Comparison of ENCODE assay signal across 20 cellular contexts in the genomic region with DNA sequence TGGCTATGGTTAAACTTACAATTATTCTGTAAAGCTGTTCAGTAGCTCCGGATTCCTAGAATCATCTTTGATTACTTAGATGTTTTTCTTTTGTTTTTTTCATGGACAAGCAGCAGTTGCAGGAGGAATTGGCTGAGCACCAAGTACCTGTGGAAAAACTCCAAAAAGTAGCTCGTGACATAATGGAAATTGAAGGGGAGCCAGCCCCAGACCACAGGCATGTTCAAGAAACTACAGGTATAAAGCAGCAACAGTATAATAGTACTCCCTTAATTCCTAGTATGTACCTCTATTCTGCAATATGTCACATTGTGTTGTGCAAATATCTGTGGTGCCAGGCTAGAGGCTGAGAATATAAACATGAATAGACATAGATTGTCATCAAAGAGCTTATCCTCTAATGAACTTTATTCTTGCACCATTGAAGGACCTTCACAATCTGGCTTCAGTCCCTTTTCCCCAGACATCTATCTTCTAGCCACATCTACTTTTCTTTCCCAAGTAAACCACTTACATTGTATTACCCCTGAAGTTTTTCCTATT.
A peak's percentile ranks its signal among the peaks of the same experiment; 100 is the strongest.
DNase-seq lines count a peak whose midpoint lies in the region; TF ChIP-seq lines count a peak whose summit lies in the region.
"Had no signal": no experiment of that assay in that cellular context is flagged by ENCODE, and none has a peak within 500 bp of the region (broad histone marks: within the 10 kb centered on the region; RNA-seq: fewer than 3 reads in every experiment).

No MANE protein-coding gene starts in this region.

- no peaks in the 10 kb centered on the region for H3K27me3 Mint-ChIP-seq in T-helper 2 cell treated with Interferon-gamma antibody and Interleukin-4, amounts not matched to agents 5 μg/mL and 100 μg/mL, for 36 hours (ENCODE audit: low read depth)
- H3K27me3 Mint-ChIP-seq in endodermal cell (ENCODE audit: insufficient read depth) = no peaks in the 10 kb centered on the region
- H3K27me3 Mint-ChIP-seq: activated CD4-positive, alpha-beta T cell treated with anti-CD3 and anti-CD28 coated beads, Interleukin-2, amount 10 ng/mL, durations not matched to agents 7 days and 5 days; central memory CD8-positive, alpha-beta T cell had no signal

- H3K9me3 ChIP-seq in endodermal cell (ENCODE audit: control insufficient read depth, low read length) (no peaks in the 10 kb centered on the region), sigmoid colon (no peaks in the 10 kb centered on the region)
- H3K9me3 ChIP-seq: Caco-2, esophagus squamous epithelium, psoas muscle, spleen had no signal

- no peaks in the 10 kb centered on the region for H3K9me3 Mint-ChIP-seq in T-helper 2 cell treated with Interferon-gamma antibody and Interleukin-4, amounts not matched to agents 5 μg/mL and 100 μg/mL, for 36 hours
- no peaks in the 10 kb centered on the region for H3K9me3 Mint-ChIP-seq in endodermal cell
- H3K9me3 Mint-ChIP-seq: activated CD4-positive, alpha-beta T cell treated with anti-CD3 and anti-CD28 coated beads, Interleukin-2, amount 10 ng/mL, durations not matched to agents 7 days and 5 days; central memory CD8-positive, alpha-beta T cell; neural crest cell had no signal

- DNase-seq in T-helper 2 cell treated with Interferon-gamma antibody and Interleukin-4, amounts not matched to agents 5 μg/mL and 100 μg/mL, for 36 hours (ENCODE audit: low spot score) = no peak
- DNase-seq in T-helper 2 cell (no peak), endodermal cell (no peak), sigmoid colon (peak; percentile 72), NCI-H748 treated with DMSO at 0.1 percent for 48 hours (lab: John Stamatoyannopoulos, UW) (no peak), middle frontal gyrus (ENCODE audit: extremely low spot score, low spot score) (no peak), NCI-H1105 treated with DMSO at 0.1 percent for 48 hours (lab: John Stamatoyannopoulos, UW) (no peak)
- DNase-seq: activated CD4-positive, alpha-beta T cell treated with anti-CD3 and anti-CD28 coated beads, Interleukin-2, amount 10 ng/mL, durations not matched to agents 7 days and 5 days; Caco-2; DND-41; esophagus squamous epithelium; NCI-H1436; NCI-H2171; psoas muscle; SHP77; spleen; stimulated activated CD4-positive, alpha-beta T cell treated with anti-CD3 and anti-CD28 coated beads, Interleukin-4, amount 100 ng/mL, for 4 hours had no signal

- peak in 1 of 4 donors; percentile 22 for TF ChIP-seq EP300 in sigmoid colon (IDR thresholded peaks at IDR 0.05)

- H3K4me1 Mint-ChIP-seq in T-helper 2 cell treated with Interferon-gamma antibody and Interleukin-4, amounts not matched to agents 5 μg/mL and 100 μg/mL, for 36 hours (ENCODE audit: low read depth) = no peaks in the 10 kb centered on the region
- H3K4me1 Mint-ChIP-seq in endodermal cell = no peaks in the 10 kb centered on the region
- H3K4me1 Mint-ChIP-seq: activated CD4-positive, alpha-beta T cell treated with anti-CD3 and anti-CD28 coated beads, Interleukin-2, amount 10 ng/mL, durations not matched to agents 7 days and 5 days; central memory CD8-positive, alpha-beta T cell; neural crest cell had no signal

- WGBS in endodermal cell (ENCODE audit: insufficient coverage in 1 of 2, insufficient read length in 1 of 2), 2 experiments = 90% methylated on average over 2 of the region's 2 CpGs
- 75 to 82% methylated on average over 2 of the region's 2 CpGs for WGBS in sigmoid colon, 2 donors

- H3K27ac Mint-ChIP-seq in T-helper 2 cell treated with Interferon-gamma antibody and Interleukin-4, amounts not matched to agents 5 μg/mL and 100 μg/mL, for 36 hours = peak overlapping the region; percentile 27
- H3K27ac Mint-ChIP-seq in endodermal cell = peak overlapping the region; percentile 15
- H3K27ac Mint-ChIP-seq: activated CD4-positive, alpha-beta T cell treated with anti-CD3 and anti-CD28 coated beads, Interleukin-2, amount 10 ng/mL, durations not matched to agents 7 days and 5 days had no signal

- H3K9ac ChIP-seq in endodermal cell (ENCODE audit: extremely low read depth, low read length, poor library complexity, severe bottlenecking) = no peak overlapping the region

- TF ChIP-seq CTCF in VCaP (conservative IDR thresholded peaks at IDR 0.05) = no peak
- no peak for TF ChIP-seq CTCF in endodermal cell (conservative IDR thresholded peaks at IDR 0.05)
- TF ChIP-seq CTCF in sigmoid colon (IDR thresholded peaks at IDR 0.05) = no peak

- TF ChIP-seq POLR2A in sigmoid colon (IDR thresholded peaks at IDR 0.05) = no peak

- H3K27me3 ChIP-seq in endodermal cell (ENCODE audit: control insufficient read depth, insufficient read depth, low read length, poor library complexity, severe bottlenecking) = no peaks in the 10 kb centered on the region
- no peaks in the 10 kb centered on the region for H3K27me3 ChIP-seq in sigmoid colon
- H3K27me3 ChIP-seq: esophagus squamous epithelium, spleen had no signal

- peaks cover 67% of the 10 kb centered on the region for H3K36me3 Mint-ChIP-seq in T-helper 2 cell treated with Interferon-gamma antibody and Interleukin-4, amounts not matched to agents 5 μg/mL and 100 μg/mL, for 36 hours (ENCODE audit: low read depth)
- H3K36me3 Mint-ChIP-seq in endodermal cell (ENCODE audit: low read depth) = peaks cover 62% of the 10 kb centered on the region

- H3K27ac ChIP-seq in VCaP (peak overlapping the region; percentile 88), endodermal cell (ENCODE audit: low read depth, low read length) (no peak overlapping the region), sigmoid colon (peak overlapping the region; percentile 14 to 79 (median 57))
- H3K27ac ChIP-seq: esophagus squamous epithelium, psoas muscle, spleen had no signal

- intact Hi-C loops in sigmoid colon (cut with DNase I) = loop anchor here (5.0 kb wide), 1 partner anchor 53 kb away; no protein-coding TSS in a partner anchor

- H3K36me3 ChIP-seq in endodermal cell (ENCODE audit: control insufficient read depth, insufficient read depth, low read length) (peaks cover 78% of the 10 kb centered on the region), sigmoid colon (peaks cover 41 to 97% (median 52%) of the 10 kb centered on the region in 4 donors)

- H3K4me3 ChIP-seq in endodermal cell (ENCODE audit: low read length) (no peak overlapping the region), sigmoid colon (no peak overlapping the region)
- H3K4me3 ChIP-seq: esophagus squamous epithelium, psoas muscle, spleen had no signal

- no peaks in the 10 kb centered on the region for H3K4me1 ChIP-seq in endodermal cell (ENCODE audit: control insufficient read depth, insufficient read depth, low read length)
- H3K4me1 ChIP-seq in sigmoid colon = peaks cover 0 to 20% (median 19%) of the 10 kb centered on the region in 4 donors
- H3K4me1 ChIP-seq: Caco-2 had no signal

- H3K4me3 Mint-ChIP-seq in T-helper 2 cell treated with Interferon-gamma antibody and Interleukin-4, amounts not matched to agents 5 μg/mL and 100 μg/mL, for 36 hours = no peak overlapping the region
- no peak overlapping the region for H3K4me3 Mint-ChIP-seq in endodermal cell
- H3K4me3 Mint-ChIP-seq: activated CD4-positive, alpha-beta T cell treated with anti-CD3 and anti-CD28 coated beads, Interleukin-2, amount 10 ng/mL, durations not matched to agents 7 days and 5 days; central memory CD8-positive, alpha-beta T cell; neural crest cell had no signal
